Comparison of ENCODE assay signal across 3 cellular contexts in the genomic region with DNA sequence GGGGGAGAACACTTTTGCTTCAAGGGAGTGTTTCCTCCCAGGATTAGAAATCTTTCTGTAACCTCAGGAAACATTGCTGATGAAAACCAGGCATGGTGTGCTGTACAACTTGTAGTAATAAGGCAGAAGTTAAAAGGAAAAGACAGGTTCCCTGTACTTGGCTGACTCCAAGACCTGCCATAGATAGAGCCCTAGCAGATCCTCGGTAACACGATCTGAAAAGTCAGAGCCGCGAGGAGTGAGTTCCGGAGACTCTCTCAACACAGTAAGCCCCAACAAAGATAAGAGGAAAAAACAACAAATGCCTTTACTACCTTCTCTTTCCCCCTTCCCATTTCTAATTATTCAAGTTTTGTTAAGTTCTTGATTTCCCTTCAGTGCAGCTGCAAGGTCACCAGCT. TPM values are rescaled to one million over a fixed set of nuclear protein-coding genes. Genes with fewer than 3 reads are reported as not detected.
"Had no signal": no experiment of that assay in that cellular context is flagged by ENCODE, and none has a peak within 500 bp of the region (broad histone marks: within the 10 kb centered on the region; RNA-seq: fewer than 3 reads in every experiment).

No MANE protein-coding gene starts in this region.

RNA-seq across cellular contexts. Expression of gene RNU1-4, which starts 7.3 kb away (rescaled TPM):
- total RNA-seq: GM23248, GM23338, H4 had no signal
- polyA plus RNA-seq: GM23248, GM23338 had no signal
